Comparison of ENCODE assay signal across 1 cellular context in the genomic region with DNA sequence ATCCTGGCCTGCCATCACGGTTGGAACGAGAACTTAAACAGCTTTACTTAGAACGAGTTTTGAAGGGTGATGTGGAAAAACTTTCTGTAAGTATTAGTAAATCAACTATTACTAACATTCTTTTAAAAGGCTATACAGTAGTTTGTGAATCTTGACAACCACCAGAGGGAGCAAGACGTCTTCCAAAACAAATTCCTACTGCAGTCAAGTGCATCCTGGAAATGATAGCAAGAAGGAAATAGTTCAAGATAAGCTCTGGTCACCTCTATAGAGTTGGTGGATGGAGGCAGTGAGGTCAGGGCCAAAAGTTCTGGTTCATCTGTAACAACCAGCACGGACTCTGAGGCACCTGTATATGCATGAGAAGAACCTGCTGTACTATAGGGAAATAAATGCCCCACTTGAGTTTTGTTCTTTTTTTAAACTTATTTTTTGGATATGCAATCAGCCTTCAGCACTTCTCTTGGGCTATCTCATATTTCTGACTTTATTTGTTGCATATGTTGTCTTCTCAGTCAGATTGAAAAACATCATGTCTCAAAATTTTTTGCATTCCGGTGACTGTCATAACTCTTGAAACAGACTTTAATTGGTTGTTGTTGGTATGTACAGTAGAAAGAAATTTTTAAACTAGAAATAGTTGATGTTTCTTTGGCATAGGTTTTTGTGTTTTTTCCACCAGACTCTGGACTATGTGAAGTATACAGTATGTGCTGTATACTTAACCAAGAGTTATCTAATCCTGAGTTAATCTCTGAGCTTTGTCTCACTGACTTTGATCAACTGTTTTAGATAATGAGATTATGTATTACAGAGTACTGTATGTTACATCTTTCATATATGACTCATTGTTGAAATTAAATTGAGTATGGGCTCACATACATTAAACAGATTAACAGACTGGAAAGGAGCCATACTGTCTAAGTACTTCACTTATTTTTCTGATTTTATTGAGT.
TF ChIP-seq lines count a peak whose summit lies in the region.

No MANE protein-coding gene starts in this region.

TF ChIP-seq in SK-N-SH treated with all-trans-retinoic acid at 6 μM for 48 hours, 23 proteins besides CTCF, POLR2A, EP300 and RAD21 (continued from another document):
- TF ChIP-seq, protein P1, sequence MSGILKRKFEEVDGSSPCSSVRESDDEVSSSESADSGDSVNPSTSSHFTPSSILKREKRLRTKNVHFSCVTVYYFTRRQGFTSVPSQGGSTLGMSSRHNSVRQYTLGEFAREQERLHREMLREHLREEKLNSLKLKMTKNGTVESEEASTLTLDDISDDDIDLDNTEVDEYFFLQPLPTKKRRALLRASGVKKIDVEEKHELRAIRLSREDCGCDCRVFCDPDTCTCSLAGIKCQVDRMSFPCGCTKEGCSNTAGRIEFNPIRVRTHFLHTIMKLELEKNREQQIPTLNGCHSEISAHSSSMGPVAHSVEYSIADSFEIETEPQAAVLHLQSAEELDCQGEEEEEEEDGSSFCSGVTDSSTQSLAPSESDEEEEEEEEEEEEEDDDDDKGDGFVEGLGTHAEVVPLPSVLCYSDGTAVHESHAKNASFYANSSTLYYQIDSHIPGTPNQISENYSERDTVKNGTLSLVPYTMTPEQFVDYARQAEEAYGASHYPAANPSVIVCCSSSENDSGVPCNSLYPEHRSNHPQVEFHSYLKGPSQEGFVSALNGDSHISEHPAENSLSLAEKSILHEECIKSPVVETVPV (CRISPR knock-in tag; IDR thresholded peaks at IDR 0.05), result no peak
- TF ChIP-seq SNAI2 (CRISPR knock-in tag; IDR thresholded peaks at IDR 0.05), result no peak
- TF ChIP-seq ZNF8 (CRISPR knock-in tag; IDR thresholded peaks at IDR 0.05), result no peak
- 0 out of 2 replicates have a peak, but pooled peaks have one; percentile 54 for TF ChIP-seq ZFP3 (CRISPR knock-in tag; IDR thresholded peaks at IDR 0.05)
- TF ChIP-seq, protein P2, sequence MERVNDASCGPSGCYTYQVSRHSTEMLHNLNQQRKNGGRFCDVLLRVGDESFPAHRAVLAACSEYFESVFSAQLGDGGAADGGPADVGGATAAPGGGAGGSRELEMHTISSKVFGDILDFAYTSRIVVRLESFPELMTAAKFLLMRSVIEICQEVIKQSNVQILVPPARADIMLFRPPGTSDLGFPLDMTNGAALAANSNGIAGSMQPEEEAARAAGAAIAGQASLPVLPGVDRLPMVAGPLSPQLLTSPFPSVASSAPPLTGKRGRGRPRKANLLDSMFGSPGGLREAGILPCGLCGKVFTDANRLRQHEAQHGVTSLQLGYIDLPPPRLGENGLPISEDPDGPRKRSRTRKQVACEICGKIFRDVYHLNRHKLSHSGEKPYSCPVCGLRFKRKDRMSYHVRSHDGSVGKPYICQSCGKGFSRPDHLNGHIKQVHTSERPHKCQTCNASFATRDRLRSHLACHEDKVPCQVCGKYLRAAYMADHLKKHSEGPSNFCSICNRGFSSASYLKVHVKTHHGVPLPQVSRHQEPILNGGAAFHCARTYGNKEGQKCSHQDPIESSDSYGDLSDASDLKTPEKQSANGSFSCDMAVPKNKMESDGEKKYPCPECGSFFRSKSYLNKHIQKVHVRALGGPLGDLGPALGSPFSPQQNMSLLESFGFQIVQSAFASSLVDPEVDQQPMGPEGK (CRISPR knock-in tag; IDR thresholded peaks at IDR 0.05; ENCODE audit: borderline replicate concordance), result peak; percentile 85; the same call in 1 of the 2 replicates
- no peak for TF ChIP-seq PPARA (CRISPR knock-in tag; IDR thresholded peaks at IDR 0.05; ENCODE audit: borderline replicate concordance)
- TF ChIP-seq RARB (CRISPR knock-in tag; IDR thresholded peaks at IDR 0.05), result no peak
- TF ChIP-seq TCF4 (CRISPR knock-in tag; IDR thresholded peaks at IDR 0.05; ENCODE audit: borderline replicate concordance), result peak; percentile 55; the same call in 1 of the 2 replicates
- no peak for TF ChIP-seq OSR1 (CRISPR knock-in tag; IDR thresholded peaks at IDR 0.05)
- TF ChIP-seq, protein P3, sequence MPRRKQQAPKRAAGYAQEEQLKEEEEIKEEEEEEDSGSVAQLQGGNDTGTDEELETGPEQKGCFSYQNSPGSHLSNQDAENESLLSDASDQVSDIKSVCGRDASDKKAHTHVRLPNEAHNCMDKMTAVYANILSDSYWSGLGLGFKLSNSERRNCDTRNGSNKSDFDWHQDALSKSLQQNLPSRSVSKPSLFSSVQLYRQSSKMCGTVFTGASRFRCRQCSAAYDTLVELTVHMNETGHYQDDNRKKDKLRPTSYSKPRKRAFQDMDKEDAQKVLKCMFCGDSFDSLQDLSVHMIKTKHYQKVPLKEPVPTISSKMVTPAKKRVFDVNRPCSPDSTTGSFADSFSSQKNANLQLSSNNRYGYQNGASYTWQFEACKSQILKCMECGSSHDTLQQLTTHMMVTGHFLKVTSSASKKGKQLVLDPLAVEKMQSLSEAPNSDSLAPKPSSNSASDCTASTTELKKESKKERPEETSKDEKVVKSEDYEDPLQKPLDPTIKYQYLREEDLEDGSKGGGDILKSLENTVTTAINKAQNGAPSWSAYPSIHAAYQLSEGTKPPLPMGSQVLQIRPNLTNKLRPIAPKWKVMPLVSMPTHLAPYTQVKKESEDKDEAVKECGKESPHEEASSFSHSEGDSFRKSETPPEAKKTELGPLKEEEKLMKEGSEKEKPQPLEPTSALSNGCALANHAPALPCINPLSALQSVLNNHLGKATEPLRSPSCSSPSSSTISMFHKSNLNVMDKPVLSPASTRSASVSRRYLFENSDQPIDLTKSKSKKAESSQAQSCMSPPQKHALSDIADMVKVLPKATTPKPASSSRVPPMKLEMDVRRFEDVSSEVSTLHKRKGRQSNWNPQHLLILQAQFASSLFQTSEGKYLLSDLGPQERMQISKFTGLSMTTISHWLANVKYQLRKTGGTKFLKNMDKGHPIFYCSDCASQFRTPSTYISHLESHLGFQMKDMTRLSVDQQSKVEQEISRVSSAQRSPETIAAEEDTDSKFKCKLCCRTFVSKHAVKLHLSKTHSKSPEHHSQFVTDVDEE (CRISPR knock-in tag; IDR thresholded peaks at IDR 0.05), result no peak
- no peak for TF ChIP-seq GLIS3 (CRISPR knock-in tag; IDR thresholded peaks at IDR 0.05)
- no peak for TF ChIP-seq BACH2 (CRISPR knock-in tag; IDR thresholded peaks at IDR 0.05; ENCODE audit: borderline replicate concordance)
- no peak for TF ChIP-seq CSDC2 (CRISPR knock-in tag; IDR thresholded peaks at IDR 0.05)
- TF ChIP-seq ESRRG (CRISPR knock-in tag; IDR thresholded peaks at IDR 0.05), result no peak
- TF ChIP-seq ZNF565 (CRISPR knock-in tag; conservative IDR thresholded peaks at IDR 0.05; ENCODE audit: low read depth), result no peak
- TF ChIP-seq ZC3H10 (CRISPR knock-in tag; IDR thresholded peaks at IDR 0.05), result no peak
- no peak for TF ChIP-seq ZFP30 (CRISPR knock-in tag; IDR thresholded peaks at IDR 0.05)
- TF ChIP-seq, protein P4, sequence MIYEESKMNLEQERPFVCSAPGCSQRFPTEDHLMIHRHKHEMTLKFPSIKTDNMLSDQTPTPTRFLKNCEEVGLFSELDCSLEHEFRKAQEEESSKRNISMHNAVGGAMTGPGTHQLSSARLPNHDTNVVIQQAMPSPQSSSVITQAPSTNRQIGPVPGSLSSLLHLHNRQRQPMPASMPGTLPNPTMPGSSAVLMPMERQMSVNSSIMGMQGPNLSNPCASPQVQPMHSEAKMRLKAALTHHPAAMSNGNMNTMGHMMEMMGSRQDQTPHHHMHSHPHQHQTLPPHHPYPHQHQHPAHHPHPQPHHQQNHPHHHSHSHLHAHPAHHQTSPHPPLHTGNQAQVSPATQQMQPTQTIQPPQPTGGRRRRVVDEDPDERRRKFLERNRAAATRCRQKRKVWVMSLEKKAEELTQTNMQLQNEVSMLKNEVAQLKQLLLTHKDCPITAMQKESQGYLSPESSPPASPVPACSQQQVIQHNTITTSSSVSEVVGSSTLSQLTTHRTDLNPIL (CRISPR knock-in tag; IDR thresholded peaks at IDR 0.05; ENCODE audit: low read depth), result 0 out of 2 replicates have a peak, but pooled peaks have one; percentile 54
- peak; percentile 89 for TF ChIP-seq ISL1 (CRISPR knock-in tag; IDR thresholded peaks at IDR 0.05)
- TF ChIP-seq ZNF70 (CRISPR knock-in tag; IDR thresholded peaks at IDR 0.05), result no peak
